ENCODE assay signal across 25 cellular contexts in the genomic region with DNA sequence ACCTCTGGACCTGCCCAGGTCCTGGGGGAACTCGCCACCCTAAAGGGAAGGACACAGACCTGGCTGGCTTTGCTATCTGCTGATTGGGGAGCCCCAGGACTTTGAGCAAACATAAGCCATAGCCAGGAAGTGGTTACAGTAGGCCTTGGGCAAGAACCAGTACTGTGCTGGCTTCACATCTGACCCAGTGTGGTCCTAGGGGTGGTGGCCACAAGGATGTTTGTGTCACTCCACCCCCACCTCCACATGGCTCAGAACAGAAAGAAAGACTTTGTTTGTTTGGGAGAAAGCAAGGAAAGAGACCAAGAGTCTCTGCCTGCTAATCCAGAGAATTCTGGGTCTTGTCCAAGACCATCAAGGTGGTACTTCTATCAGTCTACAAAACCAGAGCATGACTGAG.
DNase-seq lines count a peak whose midpoint lies in the region; FAIRE-seq and TF ChIP-seq lines count a peak whose summit lies in the region.
"Had no signal": no experiment of that assay in that cellular context is flagged by ENCODE, and none has a peak within 500 bp of the region (broad histone marks: within the 10 kb centered on the region; RNA-seq: fewer than 3 reads in every experiment).

No MANE protein-coding gene starts in this region.

- 94% methylated on average over 1 of the region's 1 CpG; no CpG with 5 or more reads in 1 of the 2 experiments for WGBS in endodermal cell (ENCODE audit: insufficient coverage in 1 of 2, insufficient read length in 1 of 2), 2 experiments

- no peak overlapping the region for H3K4me3 Mint-ChIP-seq in endodermal cell
- H3K4me3 Mint-ChIP-seq: CD14-positive monocyte; CD4-positive, alpha-beta T cell; CD8-positive, alpha-beta memory T cell; GM23338; HFFc6 had no signal

- no peak overlapping the region for H3K4me3 ChIP-seq in endodermal cell (ENCODE audit: low read length)
- H3K4me3 ChIP-seq: A549; BLaER1 treated with 17β-estradiol and CSF1 and Interleukin-3, amounts not matched to agents 10 nM and 100 nM; GM23338; HAP-1 had no signal

- no peaks in the 10 kb centered on the region for H3K9me3 ChIP-seq in endodermal cell (ENCODE audit: control insufficient read depth, low read length)
- H3K9me3 ChIP-seq: A549; BE2C; BLaER1 treated with 17β-estradiol and CSF1 and Interleukin-3, amounts not matched to agents 10 nM and 100 nM; HAP-1 had no signal

- H3K4me1 Mint-ChIP-seq in endodermal cell: peaks cover 12% of the 10 kb centered on the region
- H3K4me1 Mint-ChIP-seq: CD14-positive monocyte; CD8-positive, alpha-beta memory T cell; GM23338 had no signal

- no peak overlapping the region for H3K9ac ChIP-seq in endodermal cell (ENCODE audit: extremely low read depth, low read length, poor library complexity, severe bottlenecking)
- H3K9ac ChIP-seq: BLaER1 treated with 17β-estradiol and CSF1 and Interleukin-3, amounts not matched to agents 10 nM and 100 nM had no signal

- H3K27ac ChIP-seq in endodermal cell (ENCODE audit: low read depth, low read length): no peak overlapping the region
- H3K27ac ChIP-seq: A549; BLaER1 treated with 17β-estradiol and CSF1 and Interleukin-3, amounts not matched to agents 10 nM and 100 nM had no signal

- no peak overlapping the region for H3K27ac Mint-ChIP-seq in endodermal cell
- H3K27ac Mint-ChIP-seq: CD14-positive monocyte; CD4-positive, alpha-beta T cell; CD8-positive, alpha-beta memory T cell; GM23338; HFFc6 had no signal

- FAIRE-seq in RCC 7860 (lab: Jason Lieb, UNC): no peak
- no peak for FAIRE-seq in D721Med (lab: Jason Lieb, UNC)
- FAIRE-seq: A549, GM12891, GM18507, H54 had no signal

- no peaks in the 10 kb centered on the region for H3K4me1 ChIP-seq in endodermal cell (ENCODE audit: control insufficient read depth, insufficient read depth, low read length)
- H3K4me1 ChIP-seq: A549; BE2C; BLaER1 treated with 17β-estradiol and CSF1 and Interleukin-3, amounts not matched to agents 10 nM and 100 nM; HAP-1 had no signal

- DNase-seq in EH (ENCODE audit: low read depth) (peak; percentile 9), M059J (ENCODE audit: low read depth) (peak; percentile 68), RPMI7951 (ENCODE audit: low read depth) (peak; percentile 49), endodermal cell (no peak), RCC 7860 (ENCODE audit: low spot score) (no peak), D721Med (ENCODE audit: insufficient read length, low spot score) (no peak), DMS114 treated with DMSO at 0.1 percent for 48 hours (lab: John Stamatoyannopoulos, UW; ENCODE audit: unreplicated experiment) (no peak)
- DNase-seq: 8988T; ACHN; AML-193; BE2C; CD4-positive, alpha-beta T cell; CD8-positive, alpha-beta memory T cell; DMS153; DND-41; GF-D8; HFFc6 had no signal

- no peaks in the 10 kb centered on the region for H3K27me3 ChIP-seq in endodermal cell (ENCODE audit: control insufficient read depth, insufficient read depth, low read length, poor library complexity, severe bottlenecking)
- H3K27me3 ChIP-seq: BE2C; BLaER1 treated with 17β-estradiol and CSF1 and Interleukin-3, amounts not matched to agents 10 nM and 100 nM had no signal

- TF ChIP-seq CTCF in endodermal cell (conservative IDR thresholded peaks at IDR 0.05): peak; percentile 30
- TF ChIP-seq CTCF in D721Med (IDR thresholded peaks at IDR 0.05; ENCODE audit: insufficient read depth, missing control alignments): no peak

- no peaks in the 10 kb centered on the region for H3K27me3 Mint-ChIP-seq in endodermal cell (ENCODE audit: insufficient read depth)
- H3K27me3 Mint-ChIP-seq: CD4-positive, alpha-beta T cell had no signal

- no peaks in the 10 kb centered on the region for H3K36me3 Mint-ChIP-seq in endodermal cell (ENCODE audit: low read depth)
- H3K36me3 Mint-ChIP-seq: CD14-positive monocyte; CD8-positive, alpha-beta memory T cell had no signal

- H3K9me3 Mint-ChIP-seq in endodermal cell: peaks cover 1% of the 10 kb centered on the region
- H3K9me3 Mint-ChIP-seq: CD4-positive, alpha-beta T cell; GM23338; HFFc6 had no signal

- no peaks in the 10 kb centered on the region for H3K36me3 ChIP-seq in endodermal cell (ENCODE audit: control insufficient read depth, insufficient read depth, low read length)
- H3K36me3 ChIP-seq: BE2C; BLaER1 treated with 17β-estradiol and CSF1 and Interleukin-3, amounts not matched to agents 10 nM and 100 nM; HAP-1 had no signal

Comparison
In these comparisons a context has a peak if more than half of its experiments do, and no peak if none do; other contexts are left out.
1. DNase-seq: peak in EH (single experiment), M059J (single experiment) and RPMI7951 (single experiment); none in endodermal cell (single experiment), RCC 7860 (single experiment), D721Med (single experiment) and DMS114 treated with DMSO at 0.1 percent for 48 hours (single experiment).